Comparison of ENCODE assay signal across 9 cellular contexts in genomic region chr3:125116311-125117069, GRCh38.
DNase-seq lines count a peak whose midpoint lies in the region; ATAC-seq and TF ChIP-seq lines count a peak whose summit lies in the region.
"Had no signal": no experiment of that assay in that cellular context is flagged by ENCODE, and none has a peak within 500 bp of the region (broad histone marks: within the 10 kb centered on the region; RNA-seq: fewer than 3 reads in every experiment).

No MANE protein-coding gene starts in this region.

- 49% methylated on average over 6 of the region's 6 CpGs for WGBS in prostate gland

- H3K9me3 ChIP-seq in prostate gland = no peaks in the 10 kb centered on the region

- peak; percentile 90 for DNase-seq in EL
- DNase-seq in T1000 (lab: John Stamatoyannopoulos, UW) = peak; percentile 27
- peak; percentile 67 for DNase-seq in cardiac septum (ENCODE audit: low spot score)
- DNase-seq in prostate gland (ENCODE audit: low spot score) = peak; percentile 65
- no peak for DNase-seq in dermis blood vessel endothelial cell
- DNase-seq in AML-193 (lab: John Stamatoyannopoulos, UW) = no peak
- no peak for DNase-seq in NCI-H1694 treated with DMSO at 0.1 percent for 48 hours (lab: John Stamatoyannopoulos, UW)
- DNase-seq: activated CD4-positive, alpha-beta T cell treated with anti-CD3 and anti-CD28 coated beads for 48 hours had no signal

- no peaks in the 10 kb centered on the region for H3K27me3 ChIP-seq in prostate gland (replicated peaks; ENCODE audit: insufficient read depth)

- TF ChIP-seq CTCF in prostate gland (IDR thresholded peaks at IDR 0.05) = no peak

- H3K4me3 ChIP-seq in prostate gland = no peak overlapping the region

- peak overlapping the region in 1 of 2 donors; percentile 27 for H3K27ac ChIP-seq in prostate gland

- no peaks in the 10 kb centered on the region for H3K4me1 ChIP-seq in prostate gland (replicated peaks)

- no peak for TF ChIP-seq POLR2A in prostate gland (IDR thresholded peaks at IDR 0.05)

- intact Hi-C loops in cardiac septum (cut with DNase I) (no loop called here), prostate gland (cut with DNase I) (loop anchor here (5.0 kb wide), 1 partner anchor 49 kb away; no protein-coding TSS in a partner anchor)

- ATAC-seq in HG02759 (IDR thresholded peaks at IDR 0.05; ENCODE audit: unreplicated experiment) = no peak

- no peaks in the 10 kb centered on the region for H3K36me3 ChIP-seq in prostate gland

Comparison
In these comparisons a context has a peak if more than half of its experiments do, and no peak if none do; other contexts are left out.
1. DNase-seq: peak in EL (single experiment), T1000 (single experiment), cardiac septum (single experiment) and prostate gland (single experiment); none in dermis blood vessel endothelial cell (single experiment), AML-193 (0 of 2) and NCI-H1694 treated with DMSO at 0.1 percent for 48 hours (single experiment).